ENCODE assay signal across 28 cellular contexts in genomic region chr7:139183878-139184338, GRCh38. TPM values are rescaled to one million over a fixed set of nuclear protein-coding genes. Genes with fewer than 3 reads are reported as not detected.
DNase-seq lines count a peak whose midpoint lies in the region; ATAC-seq and TF ChIP-seq lines count a peak whose summit lies in the region.
"Had no signal": no experiment of that assay in that cellular context is flagged by ENCODE, and none has a peak within 500 bp of the region (broad histone marks: within the 10 kb centered on the region; RNA-seq: fewer than 3 reads in every experiment).

No MANE protein-coding gene starts in this region.

- POLR2A ChIA-PET in WTC11 (lab: Charles Lee): no interaction called here
- POLR2A ChIA-PET in naive thymus-derived CD4-positive, alpha-beta T cell (lab: Charles Lee): no interaction called here

- H3K27ac Mint-ChIP-seq in natural killer cell (peak overlapping the region; percentile 12 to 72), WTC11 (peak overlapping the region; percentile 96)
- no peak overlapping the region for H3K27ac Mint-ChIP-seq in natural killer cell treated with Interleukin-12 subunit alpha and Interleukin-12 subunit beta and Interleukin-15 and Interleukin-18, amount 100 ng/mL, for 72 hours
- no peak overlapping the region for H3K27ac Mint-ChIP-seq in naive thymus-derived CD4-positive, alpha-beta T cell
- H3K27ac Mint-ChIP-seq in activated T-cell treated with anti-CD3 and anti-CD28 coated beads, Interleukin-2, amount 50 U/mL, for 24 hours: no peak overlapping the region
- H3K27ac Mint-ChIP-seq: activated naive CD8-positive, alpha-beta T cell treated with anti-CD3 and anti-CD28 coated beads, Interleukin-2, amount 50 U/mL, for 24 hours; activated T-cell treated with anti-CD3 and anti-CD28 coated beads, Interleukin-2, amount 50 U/mL, for 72 hours; CD8-positive, alpha-beta T cell; stimulated activated naive B cell treated with anti-CD40 and anti-IgM and Interleukin-4, amounts not matched to agents 10 μg/mL and 1 μg/mL and 100 μg/mL, for 72 hours; type B pancreatic cell had no signal

- no peak overlapping the region for H3K27ac ChIP-seq in naive thymus-derived CD4-positive, alpha-beta T cell (ENCODE audit: low read depth, low read length)
- H3K27ac ChIP-seq: colonic mucosa, left ventricle myocardium inferior, neutrophil, right atrium auricular region had no signal

- no peaks in the 10 kb centered on the region for H3K27me3 ChIP-seq in naive thymus-derived CD4-positive, alpha-beta T cell (ENCODE audit: control insufficient read depth in 2 of 2, insufficient read depth in 2 of 2, low read length in 2 of 2)
- H3K27me3 ChIP-seq: colonic mucosa, neutrophil, right atrium auricular region had no signal

- H3K9me3 Mint-ChIP-seq in natural killer cell (no peaks in the 10 kb centered on the region), WTC11 (no peaks in the 10 kb centered on the region)
- H3K9me3 Mint-ChIP-seq in natural killer cell treated with Interleukin-12 subunit alpha and Interleukin-12 subunit beta and Interleukin-15 and Interleukin-18, amount 100 ng/mL, for 72 hours: no peaks in the 10 kb centered on the region
- H3K9me3 Mint-ChIP-seq in naive thymus-derived CD4-positive, alpha-beta T cell: no peaks in the 10 kb centered on the region
- H3K9me3 Mint-ChIP-seq in activated T-cell treated with anti-CD3 and anti-CD28 coated beads, Interleukin-2, amount 50 U/mL, for 24 hours: no peaks in the 10 kb centered on the region
- H3K9me3 Mint-ChIP-seq: activated naive CD8-positive, alpha-beta T cell treated with anti-CD3 and anti-CD28 coated beads, Interleukin-2, amount 50 U/mL, for 24 hours; activated T-cell treated with anti-CD3 and anti-CD28 coated beads, Interleukin-2, amount 50 U/mL, for 72 hours; CD8-positive, alpha-beta T cell; stimulated activated naive B cell treated with anti-CD40 and anti-IgM and Interleukin-4, amounts not matched to agents 10 μg/mL and 1 μg/mL and 100 μg/mL, for 72 hours; type B pancreatic cell had no signal

- H3K4me1 Mint-ChIP-seq in natural killer cell (peaks cover 11 to 22% of the 10 kb centered on the region in 2 donors), WTC11 (peaks cover 52% of the 10 kb centered on the region)
- H3K4me1 Mint-ChIP-seq in natural killer cell treated with Interleukin-12 subunit alpha and Interleukin-12 subunit beta and Interleukin-15 and Interleukin-18, amount 100 ng/mL, for 72 hours (ENCODE audit: low read depth in 2 of 2): peaks cover 10 to 17% of the 10 kb centered on the region in 2 donors
- peaks cover 0 to 4% (median 3%) of the 10 kb centered on the region in 7 donors for H3K4me1 Mint-ChIP-seq in naive thymus-derived CD4-positive, alpha-beta T cell
- no peaks in the 10 kb centered on the region for H3K4me1 Mint-ChIP-seq in activated T-cell treated with anti-CD3 and anti-CD28 coated beads, Interleukin-2, amount 50 U/mL, for 24 hours (ENCODE audit: low read depth)
- H3K4me1 Mint-ChIP-seq: activated naive CD8-positive, alpha-beta T cell treated with anti-CD3 and anti-CD28 coated beads, Interleukin-2, amount 50 U/mL, for 24 hours; stimulated activated naive B cell treated with anti-CD40 and anti-IgM and Interleukin-4, amounts not matched to agents 10 μg/mL and 1 μg/mL and 100 μg/mL, for 72 hours had no signal

- intact Hi-C loops in natural killer cell (cut with micrococcal nuclease): no loop called here
- intact Hi-C loops in naive thymus-derived CD4-positive, alpha-beta T cell (cut with micrococcal nuclease): no loop called here

- no peak for TF ChIP-seq POLR2A in NB4 (IDR thresholded peaks at IDR 0.05; ENCODE audit: extremely low read depth, insufficient read length)

- H3K27me3 Mint-ChIP-seq in natural killer cell (ENCODE audit: low read depth in 2 of 2) (no peaks in the 10 kb centered on the region), WTC11 (ENCODE audit: low read depth) (no peaks in the 10 kb centered on the region)
- no peaks in the 10 kb centered on the region for H3K27me3 Mint-ChIP-seq in natural killer cell treated with Interleukin-12 subunit alpha and Interleukin-12 subunit beta and Interleukin-15 and Interleukin-18, amount 100 ng/mL, for 72 hours
- H3K27me3 Mint-ChIP-seq in naive thymus-derived CD4-positive, alpha-beta T cell: no peaks in the 10 kb centered on the region
- H3K27me3 Mint-ChIP-seq in activated T-cell treated with anti-CD3 and anti-CD28 coated beads, Interleukin-2, amount 50 U/mL, for 24 hours: no peaks in the 10 kb centered on the region
- H3K27me3 Mint-ChIP-seq: activated naive CD8-positive, alpha-beta T cell treated with anti-CD3 and anti-CD28 coated beads, Interleukin-2, amount 50 U/mL, for 24 hours; stimulated activated naive B cell treated with anti-CD40 and anti-IgM and Interleukin-4, amounts not matched to agents 10 μg/mL and 1 μg/mL and 100 μg/mL, for 72 hours; type B pancreatic cell had no signal

- H3K9me3 ChIP-seq in naive thymus-derived CD4-positive, alpha-beta T cell (ENCODE audit: control insufficient read depth in 2 of 3, low read length in 3 of 3): no peaks in the 10 kb centered on the region
- H3K9me3 ChIP-seq: colonic mucosa, left ventricle myocardium inferior, neutrophil, right atrium auricular region had no signal

- H3K4me3 ChIP-seq in NB4 (ENCODE audit: low read depth, low read length): no peak overlapping the region
- no peak overlapping the region for H3K4me3 ChIP-seq in naive thymus-derived CD4-positive, alpha-beta T cell (ENCODE audit: low read length)
- H3K4me3 ChIP-seq: colonic mucosa, left ventricle myocardium inferior, right atrium auricular region had no signal

- TF ChIP-seq CTCF in natural killer cell (IDR thresholded peaks at IDR 0.05): no peak
- TF ChIP-seq CTCF in NB4 (IDR thresholded peaks at IDR 0.05; ENCODE audit: low read depth, low read length): no peak
- no peak for TF ChIP-seq CTCF in WTC11 (IDR thresholded peaks at IDR 0.05)

- H3K4me1 ChIP-seq in naive thymus-derived CD4-positive, alpha-beta T cell (ENCODE audit: control insufficient read depth in 2 of 2, insufficient read depth in 2 of 2, low read length in 2 of 2): no peaks in the 10 kb centered on the region
- H3K4me1 ChIP-seq: colonic mucosa, left ventricle myocardium inferior, right atrium auricular region had no signal

- no peaks in the 10 kb centered on the region for H3K36me3 ChIP-seq in naive thymus-derived CD4-positive, alpha-beta T cell (ENCODE audit: control insufficient read depth in 2 of 3, insufficient read depth in 3 of 3, low read length in 3 of 3)
- H3K36me3 ChIP-seq: colonic mucosa, neutrophil, right atrium auricular region had no signal

- ATAC-seq in natural killer cell (peak in 1 of 3 donors; percentile 48), WTC11 (no peak), HG03457 (IDR thresholded peaks at IDR 0.05; ENCODE audit: unreplicated experiment) (no peak)
- ATAC-seq in natural killer cell treated with Interleukin-12 subunit alpha and Interleukin-12 subunit beta and Interleukin-15 and Interleukin-18, amount 100 ng/mL, for 72 hours: no peak
- peak; percentile 31 for ATAC-seq in naive thymus-derived CD4-positive, alpha-beta T cell
- ATAC-seq: activated naive CD8-positive, alpha-beta T cell treated with anti-CD3 and anti-CD28 coated beads, Interleukin-2, amount 50 U/mL, for 24 hours; activated T-cell treated with anti-CD3 and anti-CD28 coated beads, Interleukin-2, amount 50 U/mL, for 72 hours; CD8-positive, alpha-beta T cell; stimulated activated naive B cell treated with anti-CD40 and anti-IgM and Interleukin-4, amounts not matched to agents 10 μg/mL and 1 μg/mL and 100 μg/mL, for 72 hours had no signal

- CTCF ChIA-PET in WTC11 (lab: Charles Lee): no interaction called here
- CTCF ChIA-PET in naive thymus-derived CD4-positive, alpha-beta T cell (lab: Charles Lee): no interaction called here

- no peaks in the 10 kb centered on the region for H3K36me3 Mint-ChIP-seq in natural killer cell
- peaks cover 6% of the 10 kb centered on the region for H3K36me3 Mint-ChIP-seq in natural killer cell treated with Interleukin-12 subunit alpha and Interleukin-12 subunit beta and Interleukin-15 and Interleukin-18, amount 100 ng/mL, for 72 hours
- H3K36me3 Mint-ChIP-seq in WTC11: peaks cover 16% of the 10 kb centered on the region
- peaks cover 0 to 24% (median 16%) of the 10 kb centered on the region in 5 donors for H3K36me3 Mint-ChIP-seq in naive thymus-derived CD4-positive, alpha-beta T cell
- peaks cover 36% of the 10 kb centered on the region for H3K36me3 Mint-ChIP-seq in activated T-cell treated with anti-CD3 and anti-CD28 coated beads, Interleukin-2, amount 50 U/mL, for 24 hours (ENCODE audit: low read depth)

- H3K4me3 Mint-ChIP-seq in natural killer cell (peak overlapping the region; percentile 4), WTC11 (peak overlapping the region; percentile 9; the same call in 1 of the 2 replicates)
- H3K4me3 Mint-ChIP-seq in natural killer cell treated with Interleukin-12 subunit alpha and Interleukin-12 subunit beta and Interleukin-15 and Interleukin-18, amount 100 ng/mL, for 72 hours: no peak overlapping the region
- no peak overlapping the region for H3K4me3 Mint-ChIP-seq in naive thymus-derived CD4-positive, alpha-beta T cell
- H3K4me3 Mint-ChIP-seq in activated T-cell treated with anti-CD3 and anti-CD28 coated beads, Interleukin-2, amount 50 U/mL, for 24 hours: no peak overlapping the region
- H3K4me3 Mint-ChIP-seq: activated naive CD8-positive, alpha-beta T cell treated with anti-CD3 and anti-CD28 coated beads, Interleukin-2, amount 50 U/mL, for 24 hours; activated T-cell treated with anti-CD3 and anti-CD28 coated beads, Interleukin-2, amount 50 U/mL, for 72 hours; CD8-positive, alpha-beta T cell; stimulated activated naive B cell treated with anti-CD40 and anti-IgM and Interleukin-4, amounts not matched to agents 10 μg/mL and 1 μg/mL and 100 μg/mL, for 72 hours; type B pancreatic cell had no signal

- DNase-seq in natural killer cell (no peak), NB4 (ENCODE audit: low read depth) (peak; percentile 82), WTC11 (ENCODE audit: low spot score) (no peak), GM19238 (ENCODE audit: insufficient read length, low spot score) (no peak)
- DNase-seq in natural killer cell treated with Interleukin-12 subunit alpha and Interleukin-12 subunit beta and Interleukin-15 and Interleukin-18, amount 100 ng/mL, for 72 hours (ENCODE audit: low spot score): no peak
- no peak for DNase-seq in naive thymus-derived CD4-positive, alpha-beta T cell
- no peak for DNase-seq in activated T-cell treated with anti-CD3 and anti-CD28 coated beads, Interleukin-2, amount 50 U/mL, for 24 hours
- DNase-seq: activated CD4-positive, alpha-beta T cell treated with anti-CD3 and anti-CD28 coated beads, Interleukin-2, amount 50 U/mL, for 1 hour; activated CD4-positive, CD25-positive, alpha-beta regulatory T cell; activated naive CD4-positive, alpha-beta T cell; activated naive CD8-positive, alpha-beta T cell treated with anti-CD3 and anti-CD28 coated beads, Interleukin-2, amount 50 U/mL, for 24 hours; activated T-cell treated with anti-CD3 and anti-CD28 coated beads, Interleukin-2, amount 50 U/mL, for 72 hours; CD8-positive, alpha-beta T cell; colonic mucosa; effector memory CD4-positive, alpha-beta T cell; islet precursor cell; KG1; left ventricle myocardium inferior; NCI-H146; posterior cingulate gyrus; SHP77; small intestine; stimulated activated naive B cell treated with anti-CD40 and anti-IgM and Interleukin-4, amounts not matched to agents 10 μg/mL and 1 μg/mL and 100 μg/mL, for 72 hours; SW 1271 had no signal

RNA-seq across cellular contexts. Expression of gene UBN2, which starts 47.1 kb away (rescaled TPM):
- total RNA-seq in natural killer cell (10 to 100 TPM; 17.6 to 33.2 (median 21.2) TPM), WTC11 (2021) (32.9 to 39.0 TPM (median 33.1 TPM) in 3 replicates)
- 10 to 100 TPM; 14.7 to 17.9 TPM for total RNA-seq in natural killer cell treated with Interleukin-12 subunit alpha and Interleukin-12 subunit beta and Interleukin-15 and Interleukin-18, amount 100 ng/mL, for 72 hours
- 10 to 100 TPM; 16.2 to 31.2 (median 20.5) TPM for total RNA-seq in naive thymus-derived CD4-positive, alpha-beta T cell
- 1 to 10 TPM; 1.1 to 2.7 TPM for polyA plus RNA-seq in naive thymus-derived CD4-positive, alpha-beta T cell

Comparison
In these comparisons a context has a peak if more than half of its experiments do, and no peak if none do; other contexts are left out.
1. H3K27ac Mint-ChIP-seq: peak in natural killer cell (2 of 2) and WTC11 (single experiment); none in natural killer cell treated with Interleukin-12 subunit alpha and Interleukin-12 subunit beta and Interleukin-15 and Interleukin-18, amount 100 ng/mL, for 72 hours (0 of 2), naive thymus-derived CD4-positive, alpha-beta T cell (0 of 9) and activated T-cell treated with anti-CD3 and anti-CD28 coated beads, Interleukin-2, amount 50 U/mL, for 24 hours (single experiment).
2. H3K4me3 Mint-ChIP-seq: peak in natural killer cell (single experiment) and WTC11 (single experiment); none in natural killer cell treated with Interleukin-12 subunit alpha and Interleukin-12 subunit beta and Interleukin-15 and Interleukin-18, amount 100 ng/mL, for 72 hours (single experiment), naive thymus-derived CD4-positive, alpha-beta T cell (0 of 10) and activated T-cell treated with anti-CD3 and anti-CD28 coated beads, Interleukin-2, amount 50 U/mL, for 24 hours (single experiment).